17 cellular contexts compared by ENCODE assay signal in the genomic region with DNA sequence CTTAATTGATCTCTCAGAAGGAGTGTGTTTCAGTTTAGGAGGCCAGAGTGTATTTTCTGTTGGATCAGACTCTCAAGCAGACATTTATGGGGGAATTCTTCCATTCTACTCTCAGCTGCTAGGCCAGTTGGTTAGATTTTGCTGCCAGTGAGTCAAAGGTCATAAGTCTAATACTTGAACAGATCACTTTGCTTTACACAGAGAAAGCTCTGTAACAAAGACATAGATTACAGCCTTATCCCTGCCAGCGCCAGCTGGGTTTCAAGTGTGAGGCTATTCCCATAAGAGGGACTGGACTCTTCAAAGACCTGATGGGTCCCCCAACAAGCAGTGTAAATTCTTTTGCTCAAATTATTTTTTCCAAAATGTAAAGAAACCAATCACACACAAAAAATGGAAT.
DNase-seq lines count a peak whose midpoint lies in the region; ATAC-seq and TF ChIP-seq lines count a peak whose summit lies in the region.
"Had no signal": no experiment of that assay in that cellular context is flagged by ENCODE, and none has a peak within 500 bp of the region (broad histone marks: within the 10 kb centered on the region; RNA-seq: fewer than 3 reads in every experiment).

No MANE protein-coding gene starts in this region.

- H3K4me1 Mint-ChIP-seq in Calu3 (ENCODE audit: low read depth, unreplicated experiment): no peaks in the 10 kb centered on the region

- intact Hi-C loops in mucosa of descending colon (cut with DNase I, micrococcal nuclease): no loop called here
- intact Hi-C loops in Calu3 (cut with micrococcal nuclease; ENCODE audit: unreplicated experiment): no loop called here

- H3K27me3 Mint-ChIP-seq in Calu3 (ENCODE audit: unreplicated experiment): no peaks in the 10 kb centered on the region
- H3K27me3 Mint-ChIP-seq: CD4-positive, alpha-beta T cell had no signal

- DNase-seq in NCI-H2171 treated with DMSO at 0.1 percent for 48 hours (lab: John Stamatoyannopoulos, UW) (peak; percentile 17), NCI-H2171 (lab: John Stamatoyannopoulos, UW) (no peak), adipocyte (ENCODE audit: low read depth) (no peak), mucosa of descending colon (peak in 1 of 3 donors; percentile 18), superior temporal gyrus (ENCODE audit: extremely low spot score) (peak; percentile 13), Calu3 (no peak), DMS153 treated with DMSO at 0.1 percent for 48 hours (lab: John Stamatoyannopoulos, UW; ENCODE audit: unreplicated experiment) (no peak)
- DNase-seq: amygdala; CD4-positive, alpha-beta T cell; heart left ventricle; Kasumi-1; NCI-H1694 treated with DMSO at 0.1 percent for 48 hours; NCI-H774; psoas muscle; SIG-M5 had no signal

- H3K4me1 ChIP-seq in adipocyte (ENCODE audit: control insufficient read depth, insufficient read depth, low read length) (peaks cover 36% of the 10 kb centered on the region), mucosa of descending colon (ENCODE audit: low read depth) (no peaks in the 10 kb centered on the region)

- no TSS peak for BruUV-seq in Calu3 (replicated peaks; lab: Mats Ljungman, UMichigan)

- no peaks in the 10 kb centered on the region for H3K36me3 Mint-ChIP-seq in Calu3 (ENCODE audit: insufficient read depth, unreplicated experiment)

- CTCF ChIA-PET in Calu3 (lab: Charles Lee): no interaction called here

- H3K4me3 ChIP-seq in adipocyte (ENCODE audit: low read length) (no peak overlapping the region), mucosa of descending colon (no peak overlapping the region)
- H3K4me3 ChIP-seq: heart left ventricle, psoas muscle, suprapubic skin had no signal

- peak overlapping the region; percentile 35 for H3K9ac ChIP-seq in adipocyte (ENCODE audit: low read length)

- no peak for TF ChIP-seq CTCF in mucosa of descending colon (IDR thresholded peaks at IDR 0.05)
- no peak for TF ChIP-seq CTCF in Calu3 (IDR thresholded peaks at IDR 0.05; ENCODE audit: unreplicated experiment)

- no peaks in the 10 kb centered on the region for H3K27me3 ChIP-seq in adipocyte (replicated peaks; ENCODE audit: control insufficient read depth, insufficient read depth, low read length)
- H3K27me3 ChIP-seq: heart left ventricle, suprapubic skin had no signal

- ATAC-seq in mucosa of descending colon: peak; percentile 38
- ATAC-seq in HG02588 (IDR thresholded peaks at IDR 0.05; ENCODE audit: unreplicated experiment): no peak
- ATAC-seq: psoas muscle had no signal

- H3K9me3 ChIP-seq in adipocyte (ENCODE audit: control insufficient read depth, low read length) (peaks cover 5% of the 10 kb centered on the region), mucosa of descending colon (no peaks in the 10 kb centered on the region)
- H3K9me3 ChIP-seq: heart left ventricle, psoas muscle, suprapubic skin had no signal

- no peaks in the 10 kb centered on the region for H3K9me3 Mint-ChIP-seq in Calu3 (ENCODE audit: low read depth, unreplicated experiment)
- H3K9me3 Mint-ChIP-seq: CD4-positive, alpha-beta T cell had no signal

- H3K27ac Mint-ChIP-seq in Calu3 (ENCODE audit: unreplicated experiment): no peak overlapping the region
- H3K27ac Mint-ChIP-seq: CD4-positive, alpha-beta T cell had no signal

- H3K36me3 ChIP-seq in adipocyte (ENCODE audit: control insufficient read depth, insufficient read depth, low read length, severe bottlenecking): no peaks in the 10 kb centered on the region
- H3K36me3 ChIP-seq in mucosa of descending colon (ENCODE audit: low read depth): no peaks in the 10 kb centered on the region
- H3K36me3 ChIP-seq: heart left ventricle, suprapubic skin had no signal

- no peak overlapping the region for H3K4me3 Mint-ChIP-seq in Calu3 (ENCODE audit: low read depth, unreplicated experiment)
- H3K4me3 Mint-ChIP-seq: CD4-positive, alpha-beta T cell had no signal

Comparison
In these comparisons a context has a peak if more than half of its experiments do, and no peak if none do; other contexts are left out.
1. DNase-seq: peak in NCI-H2171 treated with DMSO at 0.1 percent for 48 hours (single experiment) and superior temporal gyrus (single experiment); none in NCI-H2171 (single experiment), adipocyte (single experiment), Calu3 (single experiment) and DMS153 treated with DMSO at 0.1 percent for 48 hours (single experiment).